Comparison of ENCODE assay signal across 26 cellular contexts in the genomic region with DNA sequence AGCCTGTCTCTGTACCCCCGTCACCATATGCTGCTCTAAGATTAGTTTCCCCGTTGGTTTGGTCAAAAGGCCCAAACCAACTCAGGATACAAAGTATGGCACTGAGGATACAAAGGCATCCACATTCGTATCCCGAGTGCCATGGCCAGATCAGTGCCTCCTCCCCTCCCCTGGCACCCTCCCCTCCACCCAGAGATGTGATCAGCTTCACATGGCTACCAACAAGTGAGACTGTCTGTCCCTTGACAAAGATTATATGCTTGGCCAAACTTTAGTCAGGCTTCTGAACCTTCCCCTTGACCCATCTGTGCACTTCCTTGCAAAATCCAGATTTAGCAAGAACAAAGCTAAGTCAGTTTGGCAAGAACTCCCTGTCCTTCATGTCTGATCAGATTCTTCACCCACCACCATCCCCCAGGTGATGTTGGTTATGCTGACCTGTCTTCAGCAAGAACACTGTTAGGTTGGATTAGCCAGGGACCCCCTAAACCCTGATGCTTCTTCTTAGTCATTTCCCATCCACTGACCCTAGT.
DNase-seq lines count a peak whose midpoint lies in the region; ATAC-seq, FAIRE-seq and TF ChIP-seq lines count a peak whose summit lies in the region.
"Had no signal": no experiment of that assay in that cellular context is flagged by ENCODE, and none has a peak within 500 bp of the region (broad histone marks: within the 10 kb centered on the region; RNA-seq: fewer than 3 reads in every experiment).

No MANE protein-coding gene starts in this region.

- H3K36me3 Mint-ChIP-seq in H9 (ENCODE audit: insufficient read depth in 1 of 3, low read depth in 3 of 3): peaks cover 0 to 1% (median 0%) of the 10 kb centered on the region in 3 experiments; a peak in 1 of 7 replicates
- no peaks in the 10 kb centered on the region for H3K36me3 Mint-ChIP-seq in naive thymus-derived CD8-positive, alpha-beta T cell

- H3K18ac ChIP-seq in H9 (ENCODE audit: insufficient read length, low read depth, low read length) (no peak overlapping the region), neuronal stem cell (ENCODE audit: low read length) (peak overlapping the region; percentile 31)

- H4K5ac ChIP-seq in H9 (ENCODE audit: insufficient read length, low read depth, low read length): no peak overlapping the region

- H3K23ac ChIP-seq in H9 (ENCODE audit: insufficient read length, low read depth, low read length) (no peak overlapping the region), neuronal stem cell (ENCODE audit: low read depth, low read length, poor library complexity) (no peak overlapping the region)

- H3K27ac ChIP-seq in H9 (ENCODE audit: insufficient read length, low read depth, low read length): no peak overlapping the region
- H3K27ac ChIP-seq in neuronal stem cell (replicated peaks; ENCODE audit: low read length): no peak overlapping the region
- H3K27ac ChIP-seq: RWPE1 had no signal

- H3K56ac ChIP-seq in H9 (ENCODE audit: insufficient read length, low read depth, low read length): no peak overlapping the region

- H3K4me1 Mint-ChIP-seq in H9: peaks cover 21% of the 10 kb centered on the region in 2 experiments
- no peaks in the 10 kb centered on the region for H3K4me1 Mint-ChIP-seq in naive thymus-derived CD8-positive, alpha-beta T cell

- no peak overlapping the region for H2BK15ac ChIP-seq in H9 (ENCODE audit: low read depth, low read length)
- no peak overlapping the region for H2BK15ac ChIP-seq in neuronal stem cell (ENCODE audit: low read length)

- peak; percentile 93 for FAIRE-seq in bronchial epithelial cell (lab: Jason Lieb, UNC)
- FAIRE-seq: GM18507, H1 had no signal

- H3K4me2 ChIP-seq in H9 (ENCODE audit: insufficient read depth, insufficient read length, low read length) (no peak overlapping the region), neuronal stem cell (ENCODE audit: insufficient read depth, low read length, poor library complexity, severe bottlenecking) (no peak overlapping the region)

- DNase-seq in H9 (peak; percentile 14), bronchial epithelial cell (ENCODE audit: low read depth) (no peak), neuronal stem cell (ENCODE audit: low spot score) (no peak), GM03348 (ENCODE audit: low spot score) (no peak), ureter (ENCODE audit: low spot score) (no peak)
- no peak for DNase-seq in naive thymus-derived CD8-positive, alpha-beta T cell
- DNase-seq: BE2C, DMS153, DND-41, IMR-90, KG1, MG63, NCI-H1048, NCI-H1417, NCI-H1694, NCI-H2029 treated with DMSO at 0.1 percent for 48 hours, NCI-H2227 treated with DMSO at 0.1 percent for 48 hours, NCI-H69, SHP77, SW 1271 had no signal

- POLR2A ChIA-PET in naive thymus-derived CD8-positive, alpha-beta T cell (lab: Charles Lee): no interaction called here

- no peak overlapping the region for H2AFZ ChIP-seq in H9 (ENCODE audit: low read length)
- H2AFZ ChIP-seq in neuronal stem cell (ENCODE audit: low read length): no peak overlapping the region

- WGBS in H9 (ENCODE audit: extremely low coverage, insufficient read length, low lambda C conversion rate): no CpG with 5 or more reads among the region's 4 CpGs
- WGBS in neuronal stem cell (ENCODE audit: extremely low coverage in 2 of 2, insufficient read length in 2 of 2, insufficient replicate concordance in 1 of 2), 2 donors: no CpG with 5 or more reads among the region's 4 CpGs

- H2BK20ac ChIP-seq in H9 (ENCODE audit: low read depth, low read length, poor library complexity, severe bottlenecking): no peak overlapping the region

- no peaks in the 10 kb centered on the region for H4K20me1 ChIP-seq in H9 (ENCODE audit: control insufficient read depth, insufficient read depth, insufficient read length)

- H3K27me3 ChIP-seq in H9 (ENCODE audit: insufficient read depth, low read length): no peaks in the 10 kb centered on the region
- H3K27me3 ChIP-seq in bronchial epithelial cell (ENCODE audit: control insufficient read depth, insufficient read depth, low read length): no peaks in the 10 kb centered on the region
- peaks cover 0 to 13% (median 0%) of the 10 kb centered on the region in 3 experiments for H3K27me3 ChIP-seq in neuronal stem cell (ENCODE audit: control insufficient read depth in 3 of 3, insufficient read depth in 3 of 3, low read depth in 1 of 3, low read length in 3 of 3)
- H3K27me3 ChIP-seq: BE2C, MG63 had no signal

- no peaks in the 10 kb centered on the region for H3K23me2 ChIP-seq in H9 (ENCODE audit: insufficient read length, low read depth, low read length, poor library complexity, severe bottlenecking)

- H2AK5ac ChIP-seq in H9 (ENCODE audit: insufficient read length, low read length) (no peak overlapping the region), neuronal stem cell (ENCODE audit: low read depth, low read length) (no peak overlapping the region)

- no peak overlapping the region for H3K4ac ChIP-seq in H9 (ENCODE audit: low read depth, low read length)
- no peak overlapping the region for H3K4ac ChIP-seq in neuronal stem cell (ENCODE audit: low read length)

- ATAC-seq in naive thymus-derived CD8-positive, alpha-beta T cell: no peak
- no peak for ATAC-seq in GM18868 (IDR thresholded peaks at IDR 0.05; ENCODE audit: unreplicated experiment)
- ATAC-seq: HCT116, Panc1 had no signal

- no peak for TF ChIP-seq CTCF in H9 (conservative IDR thresholded peaks at IDR 0.05)
- no peak for TF ChIP-seq CTCF in bronchial epithelial cell (IDR thresholded peaks at IDR 0.05; ENCODE audit: insufficient read depth, low read length, severe bottlenecking)

- no peak overlapping the region for H3K14ac ChIP-seq in H9 (ENCODE audit: insufficient read depth, low read length)
- H3K14ac ChIP-seq in neuronal stem cell (ENCODE audit: low read length): no peak overlapping the region

- no peaks in the 10 kb centered on the region for H3K79me1 ChIP-seq in H9 (ENCODE audit: insufficient read depth, low read depth, low read length, poor library complexity, severe bottlenecking)
- H3K79me1 ChIP-seq in neuronal stem cell (ENCODE audit: low read depth, low read length): no peaks in the 10 kb centered on the region

- H3K27me3 Mint-ChIP-seq in H9 (ENCODE audit: low read depth): peaks cover 22% of the 10 kb centered on the region
- H3K27me3 Mint-ChIP-seq in naive thymus-derived CD8-positive, alpha-beta T cell: peaks cover 2 to 23% (median 21%) of the 10 kb centered on the region in 5 donors

- H2BK12ac ChIP-seq in H9 (ENCODE audit: insufficient read length, low read depth, low read length): no peak overlapping the region
- no peak overlapping the region for H2BK12ac ChIP-seq in neuronal stem cell (ENCODE audit: low read length)

- no peak overlapping the region for H4K8ac ChIP-seq in H9 (replicated peaks; ENCODE audit: insufficient read length, low read depth, low read length)
- H4K8ac ChIP-seq in neuronal stem cell (ENCODE audit: low read depth, low read length): no peak overlapping the region

- H3K27ac Mint-ChIP-seq in H9: peak overlapping the region in 1 of 3 experiments; percentile 61; a peak in 1 of 7 replicates
- H3K27ac Mint-ChIP-seq in naive thymus-derived CD8-positive, alpha-beta T cell: no peak overlapping the region

- no peak overlapping the region for H3T11ph ChIP-seq in H9 (ENCODE audit: low read length)

- no peak overlapping the region for H3K4me3 ChIP-seq in bronchial epithelial cell (ENCODE audit: low read depth, low read length)
- no peak overlapping the region for H3K4me3 ChIP-seq in neuronal stem cell (ENCODE audit: low read length in 2 of 2)
- H3K4me3 ChIP-seq: MG63 had no signal

- H3K36me3 ChIP-seq in bronchial epithelial cell (ENCODE audit: control insufficient read depth, insufficient read depth, low read length): no peaks in the 10 kb centered on the region
- H3K36me3 ChIP-seq in neuronal stem cell (replicated peaks in 1 of 2; ENCODE audit: control insufficient read depth in 2 of 2, insufficient read depth in 2 of 2, low read length in 2 of 2): no peaks in the 10 kb centered on the region
- H3K36me3 ChIP-seq: BE2C, MG63 had no signal

- H3K9me3 Mint-ChIP-seq in H9: peaks cover 0 to 4% of the 10 kb centered on the region in 2 experiments; a peak in 4 of 5 replicates
- H3K9me3 Mint-ChIP-seq in naive thymus-derived CD8-positive, alpha-beta T cell: peaks cover 0 to 2% (median 0%) of the 10 kb centered on the region in 9 donors

- H3K9me3 ChIP-seq in H9 (ENCODE audit: control insufficient read depth, low read depth, low read length) (no peaks in the 10 kb centered on the region), neuronal stem cell (replicated peaks in 1 of 2; ENCODE audit: control insufficient read depth in 2 of 2, insufficient read depth in 1 of 2, low read depth in 1 of 2, low read length in 2 of 2) (no peaks in the 10 kb centered on the region)
- H3K9me3 ChIP-seq: BE2C, MG63 had no signal

- H3K4me3 Mint-ChIP-seq in H9: no peak overlapping the region
- H3K4me3 Mint-ChIP-seq in naive thymus-derived CD8-positive, alpha-beta T cell: no peak overlapping the region

- H3K9ac ChIP-seq in H9 (ENCODE audit: extremely low read depth, insufficient read length, low read length) (no peak overlapping the region), neuronal stem cell (ENCODE audit: low read depth, low read length, poor library complexity) (no peak overlapping the region)

- H2BK120ac ChIP-seq in H9 (ENCODE audit: low read depth, low read length, poor library complexity, severe bottlenecking): no peak overlapping the region
- no peak overlapping the region for H2BK120ac ChIP-seq in neuronal stem cell (ENCODE audit: low read depth, low read length)

- H2BK5ac ChIP-seq in H9 (ENCODE audit: insufficient read length, low read length) (no peak overlapping the region), neuronal stem cell (ENCODE audit: low read length) (no peak overlapping the region)

- no peaks in the 10 kb centered on the region for H3K79me2 ChIP-seq in H9 (ENCODE audit: insufficient read depth, low read length)

- H3K4me1 ChIP-seq in H9 (ENCODE audit: insufficient read depth, low read length) (no peaks in the 10 kb centered on the region; the same call in 1 of the 2 replicates), neuronal stem cell (ENCODE audit: control insufficient read depth in 2 of 2, insufficient read depth in 1 of 2, low read depth in 1 of 2, low read length in 2 of 2) (peaks cover 7 to 12% of the 10 kb centered on the region in 2 donors)
- H3K4me1 ChIP-seq: BE2C had no signal

- no peak overlapping the region for H4K91ac ChIP-seq in H9 (ENCODE audit: insufficient read length, low read depth, low read length)
- no peak overlapping the region for H4K91ac ChIP-seq in neuronal stem cell (ENCODE audit: low read depth, low read length, poor library complexity)
